In the genomic region with DNA sequence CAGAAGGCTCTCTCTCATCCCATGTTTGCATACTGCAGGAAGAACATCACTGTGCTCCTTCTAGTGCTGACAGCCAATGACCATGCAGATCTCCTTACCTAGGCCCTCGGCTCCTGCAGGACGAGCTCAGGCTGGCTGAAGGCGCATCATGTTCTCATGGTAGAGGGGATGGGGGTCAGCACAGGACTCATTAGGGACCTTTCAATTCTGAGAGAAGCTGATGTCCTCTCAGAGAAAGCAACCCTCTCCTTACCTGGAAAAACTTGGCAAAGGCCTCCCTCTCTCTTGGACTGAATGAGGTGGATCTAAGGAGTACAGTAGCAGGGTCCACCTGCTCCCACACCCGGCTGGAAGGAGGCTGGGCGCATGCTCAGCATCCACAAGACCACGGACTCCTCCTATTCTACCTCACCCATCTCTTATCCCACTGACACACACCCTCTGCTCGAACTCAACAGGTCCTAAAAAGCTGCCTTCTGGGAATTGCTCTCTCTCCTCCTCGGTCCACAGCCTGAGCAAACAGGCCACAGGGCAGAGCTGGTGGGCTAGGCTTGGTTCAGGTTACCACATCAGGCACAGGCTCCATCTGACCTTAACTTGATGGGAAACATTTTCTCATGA, we compare ENCODE assay signal across 1 cellular context.
TF ChIP-seq lines count a peak whose summit lies in the region.

No MANE protein-coding gene starts in this region.

TF ChIP-seq in GM12878, 131 proteins besides CTCF, POLR2A, EP300 and RAD21 (continued from another document):
- no peak for TF ChIP-seq MYC (IDR thresholded peaks at IDR 0.05; ENCODE audit: insufficient read depth, insufficient read length, insufficient replicate concordance, low read length, severe bottlenecking)
- no peak for TF ChIP-seq PAX8 (IDR thresholded peaks at IDR 0.05)
- no peak for TF ChIP-seq CHD1 (IDR thresholded peaks at IDR 0.05; ENCODE audit: low read depth, low read length)
- TF ChIP-seq, protein P1, sequence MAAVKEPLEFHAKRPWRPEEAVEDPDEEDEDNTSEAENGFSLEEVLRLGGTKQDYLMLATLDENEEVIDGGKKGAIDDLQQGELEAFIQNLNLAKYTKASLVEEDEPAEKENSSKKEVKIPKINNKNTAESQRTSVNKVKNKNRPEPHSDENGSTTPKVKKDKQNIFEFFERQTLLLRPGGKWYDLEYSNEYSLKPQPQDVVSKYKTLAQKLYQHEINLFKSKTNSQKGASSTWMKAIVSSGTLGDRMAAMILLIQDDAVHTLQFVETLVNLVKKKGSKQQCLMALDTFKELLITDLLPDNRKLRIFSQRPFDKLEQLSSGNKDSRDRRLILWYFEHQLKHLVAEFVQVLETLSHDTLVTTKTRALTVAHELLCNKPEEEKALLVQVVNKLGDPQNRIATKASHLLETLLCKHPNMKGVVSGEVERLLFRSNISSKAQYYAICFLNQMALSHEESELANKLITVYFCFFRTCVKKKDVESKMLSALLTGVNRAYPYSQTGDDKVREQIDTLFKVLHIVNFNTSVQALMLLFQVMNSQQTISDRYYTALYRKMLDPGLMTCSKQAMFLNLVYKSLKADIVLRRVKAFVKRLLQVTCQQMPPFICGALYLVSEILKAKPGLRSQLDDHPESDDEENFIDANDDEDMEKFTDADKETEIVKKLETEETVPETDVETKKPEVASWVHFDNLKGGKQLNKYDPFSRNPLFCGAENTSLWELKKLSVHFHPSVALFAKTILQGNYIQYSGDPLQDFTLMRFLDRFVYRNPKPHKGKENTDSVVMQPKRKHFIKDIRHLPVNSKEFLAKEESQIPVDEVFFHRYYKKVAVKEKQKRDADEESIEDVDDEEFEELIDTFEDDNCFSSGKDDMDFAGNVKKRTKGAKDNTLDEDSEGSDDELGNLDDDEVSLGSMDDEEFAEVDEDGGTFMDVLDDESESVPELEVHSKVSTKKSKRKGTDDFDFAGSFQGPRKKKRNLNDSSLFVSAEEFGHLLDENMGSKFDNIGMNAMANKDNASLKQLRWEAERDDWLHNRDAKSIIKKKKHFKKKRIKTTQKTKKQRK (IDR thresholded peaks at IDR 0.05; ENCODE audit: low read depth, low read length) = no peak
- TF ChIP-seq SUZ12 (IDR thresholded peaks at IDR 0.05; ENCODE audit: unreplicated experiment) = no peak
- no peak for TF ChIP-seq FOXK2 (IDR thresholded peaks at IDR 0.05)
- no peak for TF ChIP-seq PML (IDR thresholded peaks at IDR 0.05; ENCODE audit: low read length)
- TF ChIP-seq SMAD1 (IDR thresholded peaks at IDR 0.05; ENCODE audit: low read depth, partially characterized antibody) = no peak
- TF ChIP-seq, protein P2, sequence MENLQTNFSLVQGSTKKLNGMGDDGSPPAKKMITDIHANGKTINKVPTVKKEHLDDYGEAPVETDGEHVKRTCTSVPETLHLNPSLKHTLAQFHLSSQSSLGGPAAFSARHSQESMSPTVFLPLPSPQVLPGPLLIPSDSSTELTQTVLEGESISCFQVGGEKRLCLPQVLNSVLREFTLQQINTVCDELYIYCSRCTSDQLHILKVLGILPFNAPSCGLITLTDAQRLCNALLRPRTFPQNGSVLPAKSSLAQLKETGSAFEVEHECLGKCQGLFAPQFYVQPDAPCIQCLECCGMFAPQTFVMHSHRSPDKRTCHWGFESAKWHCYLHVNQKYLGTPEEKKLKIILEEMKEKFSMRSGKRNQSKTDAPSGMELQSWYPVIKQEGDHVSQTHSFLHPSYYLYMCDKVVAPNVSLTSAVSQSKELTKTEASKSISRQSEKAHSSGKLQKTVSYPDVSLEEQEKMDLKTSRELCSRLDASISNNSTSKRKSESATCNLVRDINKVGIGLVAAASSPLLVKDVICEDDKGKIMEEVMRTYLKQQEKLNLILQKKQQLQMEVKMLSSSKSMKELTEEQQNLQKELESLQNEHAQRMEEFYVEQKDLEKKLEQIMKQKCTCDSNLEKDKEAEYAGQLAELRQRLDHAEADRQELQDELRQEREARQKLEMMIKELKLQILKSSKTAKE (IDR thresholded peaks at IDR 0.05; ENCODE audit: low read depth, poor library complexity, severe bottlenecking) = no peak
- TF ChIP-seq CHD2 (IDR thresholded peaks at IDR 0.05; ENCODE audit: borderline replicate concordance, low read depth, low read length) = no peak
